8 cellular contexts compared by ENCODE assay signal in the genomic region with DNA sequence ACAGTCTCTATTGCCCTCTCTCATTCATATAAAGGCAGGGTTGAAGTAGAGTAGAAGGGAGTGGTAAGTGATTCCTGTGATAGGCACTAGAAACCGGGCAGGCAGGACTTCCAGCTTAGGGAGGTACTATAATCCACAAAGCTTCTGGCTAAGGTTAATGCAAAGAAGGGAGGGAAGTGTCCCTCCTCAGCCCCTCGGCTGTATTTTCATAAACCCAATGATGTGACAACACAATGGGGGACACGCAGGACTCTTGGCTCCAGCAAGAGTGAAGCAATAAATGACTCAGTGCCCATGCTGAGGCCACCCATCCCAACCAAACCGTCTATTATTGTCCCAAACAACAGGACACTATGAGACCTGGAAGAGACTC.
DNase-seq lines count a peak whose midpoint lies in the region; ATAC-seq, FAIRE-seq and TF ChIP-seq lines count a peak whose summit lies in the region.

No MANE protein-coding gene starts in this region.

- H4K91ac ChIP-seq in neuronal stem cell (ENCODE audit: low read depth, low read length, poor library complexity) = no peak overlapping the region

- intact Hi-C loops in Calu3 (cut with micrococcal nuclease; ENCODE audit: unreplicated experiment) = no loop called here
- intact Hi-C loops in GM12878 (cut with micrococcal nuclease; ENCODE audit: unreplicated experiment) = loop anchor here (1.0 kb wide), 1 partner anchor 13 kb away; no protein-coding TSS in a partner anchor
- intact Hi-C loops in naive thymus-derived CD4-positive, alpha-beta T cell (cut with micrococcal nuclease) = no loop called here

- peak overlapping the region; percentile 89 for H3K4me2 ChIP-seq in GM12878 (ENCODE audit: control insufficient read depth, insufficient read depth)
- no peak overlapping the region for H3K4me2 ChIP-seq in neuronal stem cell (ENCODE audit: insufficient read depth, low read length, poor library complexity, severe bottlenecking)

- no peak overlapping the region for H4K8ac ChIP-seq in neuronal stem cell (ENCODE audit: low read depth, low read length)

- no peak overlapping the region for H2BK5ac ChIP-seq in neuronal stem cell (ENCODE audit: low read length)

- TF ChIP-seq POLR2A in GM12878 (IDR thresholded peaks at IDR 0.05; ENCODE audit: low read depth, low read length) = no peak

- POLR2A ChIA-PET in GM12878 (lab: Charles Lee) = interaction anchor here (0.6 to 4.0 kb wide), 7 partner anchors 13 to 257 kb away, joined by 3 to 16 read pairs (median 4); no protein-coding TSS in a partner anchor
- POLR2A ChIA-PET in naive thymus-derived CD4-positive, alpha-beta T cell (lab: Charles Lee) = interaction anchor here (1.5 to 30.8 kb wide), 8 partner anchors 9 to 204 kb away, joined by 4 to 691 read pairs (median 277); no protein-coding TSS in a partner anchor

- H3K9me3 Mint-ChIP-seq in Calu3 (ENCODE audit: low read depth, unreplicated experiment) (no peaks in the 10 kb centered on the region), glutamatergic neuron (ENCODE audit: unreplicated experiment) (no peaks in the 10 kb centered on the region)
- H3K9me3 Mint-ChIP-seq in naive thymus-derived CD4-positive, alpha-beta T cell = peaks cover 0 to 3% (median 0%) of the 10 kb centered on the region in 11 donors

- peak overlapping the region; percentile 63 for H3K9ac ChIP-seq in GM12878 (ENCODE audit: control insufficient read depth, insufficient read depth, low read length)
- no peak overlapping the region for H3K9ac ChIP-seq in neuronal stem cell (ENCODE audit: low read depth, low read length, poor library complexity)

- no peak overlapping the region for H3K23ac ChIP-seq in neuronal stem cell (ENCODE audit: low read depth, low read length, poor library complexity)

- H3K27ac ChIP-seq in GM12878 (ENCODE audit: control insufficient read depth, insufficient read depth) (peak overlapping the region; percentile 88), neuronal stem cell (replicated peaks; ENCODE audit: low read length) (no peak overlapping the region)
- H3K27ac ChIP-seq in naive thymus-derived CD4-positive, alpha-beta T cell (ENCODE audit: low read depth, low read length) = peak overlapping the region; percentile 97

- no peaks in the 10 kb centered on the region for H3K27me3 ChIP-seq in GM12878 (replicated peaks in 1 of 2; ENCODE audit: control insufficient read depth in 2 of 2, insufficient read depth in 2 of 2, low read length in 1 of 2)
- H3K27me3 ChIP-seq in naive thymus-derived CD4-positive, alpha-beta T cell (ENCODE audit: control insufficient read depth in 2 of 2, insufficient read depth in 2 of 2, low read length in 2 of 2) = no peaks in the 10 kb centered on the region
- H3K27me3 ChIP-seq in neuronal stem cell (ENCODE audit: control insufficient read depth in 3 of 3, insufficient read depth in 3 of 3, low read depth in 1 of 3, low read length in 3 of 3) = peaks cover 0 to 6% (median 0%) of the 10 kb centered on the region in 3 experiments

- H3K4me3 ChIP-seq in GM12878 = peak overlapping the region; percentile 47
- H3K4me3 ChIP-seq in naive thymus-derived CD4-positive, alpha-beta T cell (ENCODE audit: low read length) = peak overlapping the region; percentile 36
- no peak overlapping the region for H3K4me3 ChIP-seq in neuronal stem cell (ENCODE audit: low read length in 2 of 2)

- H3K27me3 Mint-ChIP-seq in Calu3 (ENCODE audit: unreplicated experiment) (no peaks in the 10 kb centered on the region), glutamatergic neuron (ENCODE audit: unreplicated experiment) (peaks cover 3% of the 10 kb centered on the region)
- no peaks in the 10 kb centered on the region for H3K27me3 Mint-ChIP-seq in naive thymus-derived CD4-positive, alpha-beta T cell

- no peak for FAIRE-seq in GM12878 (lab: Jason Lieb, UNC)

- H3K4me3 Mint-ChIP-seq in Calu3 (ENCODE audit: low read depth, unreplicated experiment) (peak overlapping the region; percentile 52), glutamatergic neuron (ENCODE audit: unreplicated experiment) (no peak overlapping the region)
- peak overlapping the region; percentile 81 to 100 (median 94) for H3K4me3 Mint-ChIP-seq in naive thymus-derived CD4-positive, alpha-beta T cell

- RAD21 ChIA-PET in GM12878 (lab: Charles Lee; ENCODE audit: unreplicated experiment) = interaction anchor here (0.7 to 3.2 kb wide), 11 partner anchors 14 to 206 kb away, joined by 3 to 32 read pairs (median 4); no protein-coding TSS in a partner anchor

- TF ChIP-seq CTCF in Calu3 (IDR thresholded peaks at IDR 0.05; ENCODE audit: unreplicated experiment) = no peak
- TF ChIP-seq CTCF in GM12878 (IDR thresholded peaks at IDR 0.05 in 2 of 3, conservative IDR thresholded peaks at IDR 0.05 in 1 of 3; ENCODE audit: control insufficient read depth in 2 of 3, extremely low read depth in 1 of 3, insufficient read depth in 1 of 3, low read depth in 3 of 3, low read length in 3 of 3) = no peak
- TF ChIP-seq CTCF in glutamatergic neuron (IDR thresholded peaks at IDR 0.05; ENCODE audit: partially characterized antibody, unreplicated experiment) = no peak

- H3K27ac Mint-ChIP-seq in Calu3 (ENCODE audit: unreplicated experiment) (peak overlapping the region; percentile 86), glutamatergic neuron (ENCODE audit: unreplicated experiment) (no peak overlapping the region)
- peak overlapping the region; percentile 89 to 99 (median 95) for H3K27ac Mint-ChIP-seq in naive thymus-derived CD4-positive, alpha-beta T cell

- H3K14ac ChIP-seq in neuronal stem cell (ENCODE audit: low read length) = no peak overlapping the region

- no peak overlapping the region for H3K18ac ChIP-seq in neuronal stem cell (ENCODE audit: low read length)

- peaks cover 4% of the 10 kb centered on the region in 2 experiments; a peak in 2 of 4 replicates for H3K36me3 ChIP-seq in GM12878 (ENCODE audit: control insufficient read depth in 2 of 2, insufficient read depth in 2 of 2, low read length in 1 of 2)
- peaks cover 0 to 17% (median 6%) of the 10 kb centered on the region in 3 experiments for H3K36me3 ChIP-seq in naive thymus-derived CD4-positive, alpha-beta T cell (ENCODE audit: control insufficient read depth in 2 of 3, insufficient read depth in 3 of 3, low read length in 3 of 3)
- H3K36me3 ChIP-seq in neuronal stem cell (replicated peaks in 1 of 2; ENCODE audit: control insufficient read depth in 2 of 2, insufficient read depth in 2 of 2, low read length in 2 of 2) = no peaks in the 10 kb centered on the region

- CTCF ChIA-PET in Calu3 (lab: Charles Lee) (interaction anchor here (1.3 to 1.5 kb wide), 2 partner anchors 22 to 206 kb away, joined by 3 to 5 read pairs; no protein-coding TSS in a partner anchor), GM12878 (lab: Yijun Ruan, JAX) (interaction anchor here (1.3 to 3.2 kb wide), 6 partner anchors 9 to 54 kb away, joined by 3 to 18 read pairs (median 4); no protein-coding TSS in a partner anchor)
- CTCF ChIA-PET in naive thymus-derived CD4-positive, alpha-beta T cell (lab: Charles Lee) = interaction anchor here (0.8 to 2.6 kb wide), 7 partner anchors 14 to 136 kb away, joined by 3 to 12 read pairs (median 4); no protein-coding TSS in a partner anchor

- no peak overlapping the region for H2BK120ac ChIP-seq in neuronal stem cell (ENCODE audit: low read depth, low read length)

- SMC1A ChIA-PET in GM12878 (lab: Charles Lee; ENCODE audit: uncharacterized antibody, unreplicated experiment) = interaction anchor here (0.9 to 3.9 kb wide), 12 partner anchors 9 to 206 kb away, joined by 3 to 42 read pairs (median 7); no protein-coding TSS in a partner anchor

- peaks cover 100% of the 10 kb centered on the region for H3K79me2 ChIP-seq in GM12878 (ENCODE audit: control insufficient read depth, insufficient read depth, low read length)

- H3K4me1 Mint-ChIP-seq in Calu3 (ENCODE audit: low read depth, unreplicated experiment) = peaks cover 66% of the 10 kb centered on the region
- H3K4me1 Mint-ChIP-seq in naive thymus-derived CD4-positive, alpha-beta T cell = peaks cover 83 to 100% (median 97%) of the 10 kb centered on the region in 7 donors
- no peaks in the 10 kb centered on the region for H3K4me1 Mint-ChIP-seq in glutamatergic neuron (ENCODE audit: low read depth, unreplicated experiment)

- H3K36me3 Mint-ChIP-seq in Calu3 (ENCODE audit: insufficient read depth, unreplicated experiment) (peaks cover 11% of the 10 kb centered on the region), glutamatergic neuron (ENCODE audit: unreplicated experiment) (no peaks in the 10 kb centered on the region)
- peaks cover 18 to 72% (median 62%) of the 10 kb centered on the region in 5 donors for H3K36me3 Mint-ChIP-seq in naive thymus-derived CD4-positive, alpha-beta T cell

- BruUV-seq in Calu3 (replicated peaks; lab: Mats Ljungman, UMichigan) (no TSS peak), GM12878 (replicated peaks; lab: Mats Ljungman, UMichigan) (no TSS peak)

- H4K20me1 ChIP-seq in GM12878 (ENCODE audit: control insufficient read depth, insufficient read depth) = no peaks in the 10 kb centered on the region

- H3K4ac ChIP-seq in neuronal stem cell (ENCODE audit: low read length) = no peak overlapping the region

- in situ Hi-C loops in GM12878 (cut with MboI) = no loop called here

- no peak overlapping the region for H2BK15ac ChIP-seq in neuronal stem cell (ENCODE audit: low read length)

- peaks cover 71% of the 10 kb centered on the region for H3K4me1 ChIP-seq in GM12878 (ENCODE audit: control insufficient read depth, insufficient read depth, low read length)
- H3K4me1 ChIP-seq in naive thymus-derived CD4-positive, alpha-beta T cell (ENCODE audit: control insufficient read depth in 2 of 2, insufficient read depth in 2 of 2, low read length in 2 of 2) = peaks cover 90 to 95% of the 10 kb centered on the region in 2 donors
- peaks cover 4 to 30% of the 10 kb centered on the region in 2 donors for H3K4me1 ChIP-seq in neuronal stem cell (ENCODE audit: control insufficient read depth in 2 of 2, insufficient read depth in 1 of 2, low read depth in 1 of 2, low read length in 2 of 2)

- H2AFZ ChIP-seq in GM12878 (ENCODE audit: control insufficient read depth, low read depth, low read length) (no peak overlapping the region), neuronal stem cell (ENCODE audit: low read length) (no peak overlapping the region)

- no peak overlapping the region for H2BK12ac ChIP-seq in neuronal stem cell (ENCODE audit: low read length)

- H3K79me1 ChIP-seq in neuronal stem cell (ENCODE audit: low read depth, low read length) = no peaks in the 10 kb centered on the region

- TF ChIP-seq RAD21 in GM12878 (IDR thresholded peaks at IDR 0.05; ENCODE audit: insufficient read depth, low read depth, low read length) = no peak

- TF ChIP-seq EP300 in GM12878 (IDR thresholded peaks at IDR 0.05; ENCODE audit: borderline replicate concordance in 1 of 2, control insufficient read depth in 1 of 2, low read depth in 2 of 2, low read length in 2 of 2) = no peak

- no peaks in the 10 kb centered on the region for H3K9me3 ChIP-seq in GM12878 (replicated peaks; ENCODE audit: control insufficient read depth, insufficient read depth, low read length)
- H3K9me3 ChIP-seq in naive thymus-derived CD4-positive, alpha-beta T cell (ENCODE audit: control insufficient read depth in 2 of 3, low read length in 3 of 3) = no peaks in the 10 kb centered on the region
- H3K9me3 ChIP-seq in neuronal stem cell (replicated peaks in 1 of 2; ENCODE audit: control insufficient read depth in 2 of 2, insufficient read depth in 1 of 2, low read depth in 1 of 2, low read length in 2 of 2) = no peaks in the 10 kb centered on the region

- no peak overlapping the region for H2AK5ac ChIP-seq in neuronal stem cell (ENCODE audit: low read depth, low read length)

- ATAC-seq in HG03521 (IDR thresholded peaks at IDR 0.05; ENCODE audit: unreplicated experiment) = peak; percentile 10
- peak; percentile 45; the same call in 2 of the 3 replicates for ATAC-seq in GM12878
- ATAC-seq in naive thymus-derived CD4-positive, alpha-beta T cell = peak; percentile 1

- 0% methylated on average over 4 of the region's 4 CpGs for WGBS in GM12878 (ENCODE audit: insufficient coverage, insufficient replicate concordance, low lambda C conversion rate, missing lambda C conversion rate)
- whole genome bisulfite sequencing in neuronal stem cell (ENCODE audit: extremely low coverage in 2 of 2, insufficient read length in 2 of 2, insufficient replicate concordance in 1 of 2), 2 donors = no CpG with 5 or more reads among the region's 4 CpGs

- DNase-seq in Calu3 = peak; percentile 34
- no peak for DNase-seq in GM12878 (ENCODE audit: low read depth, low spot score)
- peak in 1 of 9 donors; percentile 8 for DNase-seq in naive thymus-derived CD4-positive, alpha-beta T cell
- no peak for DNase-seq in glutamatergic neuron
- no peak for DNase-seq in neuronal stem cell (ENCODE audit: low spot score)
- DNase-seq in LoVo (ENCODE audit: low spot score) = no peak
- DNase-seq in HPDE6-E6E7 (ENCODE audit: extremely low spot score) = no peak

Comparison
In these comparisons a context has a peak if more than half of its experiments do, and no peak if none do; other contexts are left out.
1. H3K4me3 ChIP-seq: peak in GM12878 (single experiment) and naive thymus-derived CD4-positive, alpha-beta T cell (single experiment); none in neuronal stem cell (0 of 2).
2. Peak in every context shown above with its lines, with median percentiles within 50 percentile points of each other: ATAC-seq.